Comparison of ENCODE assay signal across 18 cellular contexts in genomic region chr11:117371453-117371852, GRCh38. TPM values are rescaled to one million over a fixed set of nuclear protein-coding genes. Genes with fewer than 3 reads are reported as not detected.
DNase-seq lines count a peak whose midpoint lies in the region; ATAC-seq and TF ChIP-seq lines count a peak whose summit lies in the region.
"Had no signal": no experiment of that assay in that cellular context is flagged by ENCODE, and none has a peak within 500 bp of the region (broad histone marks: within the 10 kb centered on the region; RNA-seq: fewer than 3 reads in every experiment).

No MANE protein-coding gene starts in this region.

- H3K4me1 Mint-ChIP-seq in endodermal cell (peaks cover 7% of the 10 kb centered on the region), osteocyte (ENCODE audit: unreplicated experiment) (no peaks in the 10 kb centered on the region)
- H3K4me1 Mint-ChIP-seq: B cell, GM23338, H9 had no signal

- no peak overlapping the region for H3K27ac ChIP-seq in endodermal cell (ENCODE audit: low read depth, low read length)
- H3K27ac ChIP-seq: BLaER1, C4-2B had no signal

- no peak for ATAC-seq in activated CD4-positive, CD25-positive, alpha-beta regulatory T cell treated with anti-CD3 and anti-CD28 coated beads, Interleukin-2, amount 50 U/mL, for 24 hours
- ATAC-seq: CD8-positive, alpha-beta T cell; GM23338; HCT116 had no signal

- no peak overlapping the region for H3K4me3 ChIP-seq in endodermal cell (ENCODE audit: low read length)
- H3K4me3 ChIP-seq: BLaER1, GM23338 had no signal

- no peak overlapping the region for H3K9ac ChIP-seq in endodermal cell (ENCODE audit: extremely low read depth, low read length, poor library complexity, severe bottlenecking)
- H3K9ac ChIP-seq: BLaER1 had no signal

- H3K4me3 Mint-ChIP-seq in endodermal cell: no peak overlapping the region
- H3K4me3 Mint-ChIP-seq in osteocyte (ENCODE audit: unreplicated experiment): no peak overlapping the region
- H3K4me3 Mint-ChIP-seq: B cell; CD4-positive, CD25-positive, alpha-beta regulatory T cell; CD8-positive, alpha-beta T cell; GM23338; H9 had no signal

- no peak for TF ChIP-seq CTCF in endodermal cell (conservative IDR thresholded peaks at IDR 0.05)
- no peak for TF ChIP-seq CTCF in osteocyte (IDR thresholded peaks at IDR 0.05)

- H3K36me3 Mint-ChIP-seq in endodermal cell (ENCODE audit: low read depth): peaks cover 50% of the 10 kb centered on the region
- peaks cover 52% of the 10 kb centered on the region for H3K36me3 Mint-ChIP-seq in osteocyte (ENCODE audit: unreplicated experiment)

- WGBS in endodermal cell (ENCODE audit: insufficient coverage in 1 of 2, insufficient read length in 1 of 2), 2 experiments: 91% methylated on average over 4 of the region's 4 CpGs

- in situ Hi-C loops in G401 (cut with HindIII; ENCODE audit: low sequenced_read_pairs): no loop called here

- H3K9me3 ChIP-seq in endodermal cell (ENCODE audit: control insufficient read depth, low read length): no peaks in the 10 kb centered on the region
- H3K9me3 ChIP-seq: BLaER1, Caco-2 had no signal

- peaks cover 72% of the 10 kb centered on the region for H3K36me3 ChIP-seq in endodermal cell (ENCODE audit: control insufficient read depth, insufficient read depth, low read length)

- H3K27me3 Mint-ChIP-seq in endodermal cell (ENCODE audit: insufficient read depth) (no peaks in the 10 kb centered on the region), osteocyte (ENCODE audit: unreplicated experiment) (no peaks in the 10 kb centered on the region)
- H3K27me3 Mint-ChIP-seq: B cell; CD4-positive, CD25-positive, alpha-beta regulatory T cell had no signal

- H3K9me3 Mint-ChIP-seq in endodermal cell (no peaks in the 10 kb centered on the region), osteocyte (ENCODE audit: unreplicated experiment) (no peaks in the 10 kb centered on the region)
- H3K9me3 Mint-ChIP-seq: CD4-positive, CD25-positive, alpha-beta regulatory T cell; CD8-positive, alpha-beta T cell; GM23338; H9 had no signal

- no peaks in the 10 kb centered on the region for H3K4me1 ChIP-seq in endodermal cell (ENCODE audit: control insufficient read depth, insufficient read depth, low read length)
- H3K4me1 ChIP-seq: BLaER1, Caco-2 had no signal

- DNase-seq in 8988T (peak; percentile 1), G401 (ENCODE audit: low spot score) (peak; percentile 70), endodermal cell (no peak), osteocyte (ENCODE audit: extremely low spot score, unreplicated experiment) (no peak), MV-4-11 (lab: John Stamatoyannopoulos, UW) (no peak)
- DNase-seq: Caco-2; CD4-positive, CD25-positive, alpha-beta regulatory T cell; CD8-positive, alpha-beta T cell; DMS153; DND-41; GDM1; H9 had no signal

- H3K27ac Mint-ChIP-seq in endodermal cell (peak overlapping the region; percentile 16), osteocyte (ENCODE audit: unreplicated experiment) (no peak overlapping the region)
- H3K27ac Mint-ChIP-seq: B cell; CD4-positive, CD25-positive, alpha-beta regulatory T cell; CD8-positive, alpha-beta T cell had no signal

- H3K27me3 ChIP-seq in endodermal cell (ENCODE audit: control insufficient read depth, insufficient read depth, low read length, poor library complexity, severe bottlenecking): no peaks in the 10 kb centered on the region
- H3K27me3 ChIP-seq: BLaER1 had no signal

RNA-seq across cellular contexts. Expression of gene CEP164, which starts 43.8 kb away (rescaled TPM):
- 49.5 and 54.7 TPM in 2 replicates for total RNA-seq in G401 (2014; rRNA removed; shearing (Covaris generic))
- 10 to 100 TPM; 32.7 to 33.6 TPM for total RNA-seq in endodermal cell
- 26.2 TPM for polyA plus RNA-seq in endodermal cell (2013, experiment 1 of 2)
- 26.1 TPM for polyA plus RNA-seq in endodermal cell (2013, experiment 2 of 2)
- total RNA-seq in osteocyte: 40.1 and 42.0 TPM in 2 replicates

RNA-seq across cellular contexts. Expression of gene BACE1, which starts 55.4 kb away (rescaled TPM):
- 2.3 and 9.7 TPM in 2 replicates for total RNA-seq in G401 (2014; rRNA removed; shearing (Covaris generic))
- total RNA-seq in endodermal cell (10 to 100 TPM; 20.8 to 21.7 TPM), osteocyte (74.8 and 75.0 TPM in 2 replicates)
- polyA plus RNA-seq in endodermal cell (2013, experiment 1 of 2): 25.3 TPM
- polyA plus RNA-seq in endodermal cell (2013, experiment 2 of 2): 22.1 TPM
- total RNA-seq: B cell had no signal

Comparison
In these comparisons a context has a peak if more than half of its experiments do, and no peak if none do; other contexts are left out.
1. DNase-seq: peak in 8988T (single experiment) and G401 (single experiment); none in endodermal cell (single experiment), osteocyte (single experiment) and MV-4-11 (single experiment).